In genomic region chr1:146059148-146059547, GRCh38 we compare ENCODE assay signal across 15 cellular contexts. TPM values are rescaled to one million over a fixed set of nuclear protein-coding genes. Genes with fewer than 3 reads are reported as not detected.
"Had no signal": no experiment of that assay in that cellular context is flagged by ENCODE, and none has a peak within 500 bp of the region (broad histone marks: within the 10 kb centered on the region; RNA-seq: fewer than 3 reads in every experiment).

No MANE protein-coding gene starts in this region.

RNA-seq across cellular contexts. Expression of gene HJV, which starts 37.6 kb away (rescaled TPM):
- total RNA-seq: activated CD4-positive, alpha-beta memory T cell treated with anti-CD3 and anti-CD28 coated beads, Interleukin-2, amount 10 ng/mL, durations not matched to agents 7 days and 5 days; activated CD4-positive, alpha-beta T cell treated with anti-CD3 and anti-CD28 coated beads, Interleukin-2, amount 10 ng/mL, durations not matched to agents 7 days and 5 days; activated naive CD4-positive, alpha-beta T cell treated with anti-CD3 and anti-CD28 coated beads, Interleukin-2, amount 50 U/mL, for 72 hours; activated naive CD8-positive, alpha-beta T cell treated with anti-CD3 and anti-CD28 coated beads, Interleukin-2, amount 10 ng/mL, durations not matched to agents 7 days and 5 days; activated T-cell treated with anti-CD3 and anti-CD28 coated beads, Interleukin-2, amount 50 U/mL, for 72 hours; body of pancreas; colonic mucosa; dermis microvascular lymphatic vessel endothelial cell; endothelial cell of umbilical vein; esophagus squamous epithelium; fibroblast of lung; fibroblast of villous mesenchyme; glomerular endothelial cell; T-helper 2 cell treated with Interferon-gamma antibody and Interleukin-4, amounts not matched to agents 100 ng/mL and 5 ng/mL, for 36 hours had no signal
- polyA plus RNA-seq: endothelial cell of umbilical vein, esophagus, fibroblast of lung had no signal
